10 cellular contexts compared by ENCODE assay signal in the genomic region with DNA sequence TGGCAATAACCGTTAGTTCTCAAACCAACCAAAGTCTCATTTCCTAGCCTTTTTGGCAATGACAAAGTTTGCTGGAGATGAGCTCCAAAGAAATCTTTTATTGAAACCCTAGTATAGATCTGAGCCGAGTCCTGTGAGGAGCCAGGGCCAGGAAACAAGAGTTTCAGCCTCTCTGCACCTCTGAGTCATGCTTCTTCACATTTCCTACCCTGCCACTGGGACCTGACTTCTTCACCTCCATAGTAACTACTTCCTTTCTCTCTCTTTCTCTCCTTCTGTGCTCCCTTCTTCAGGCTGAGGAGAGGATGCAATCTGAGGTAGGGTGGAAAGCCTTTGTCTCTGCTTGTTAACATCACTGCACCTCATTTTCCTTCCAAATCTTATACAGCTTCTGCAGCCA. TPM values are rescaled to one million over a fixed set of nuclear protein-coding genes. Genes with fewer than 3 reads are reported as not detected.
DNase-seq lines count a peak whose midpoint lies in the region; ATAC-seq and TF ChIP-seq lines count a peak whose summit lies in the region.
"Had no signal": no experiment of that assay in that cellular context is flagged by ENCODE, and none has a peak within 500 bp of the region (broad histone marks: within the 10 kb centered on the region; RNA-seq: fewer than 3 reads in every experiment).

No MANE protein-coding gene starts in this region.

- ATAC-seq in HG02623 (IDR thresholded peaks at IDR 0.05; ENCODE audit: unreplicated experiment), result no peak

- peak overlapping the region; percentile 78 to 98 (median 91) for H3K4me2 ChIP-seq in BLaER1 treated with 17β-estradiol and CSF1 and Interleukin-3, amounts not matched to agents 10 nM and 100 nM

- TF ChIP-seq POLR2A in sigmoid colon (IDR thresholded peaks at IDR 0.05), result no peak

- H3K36me3 ChIP-seq in BLaER1 treated with 17β-estradiol and CSF1 and Interleukin-3, amounts not matched to agents 10 nM and 100 nM, result peaks cover 52 to 90% (median 81%) of the 10 kb centered on the region in 11 experiments
- H3K36me3 ChIP-seq in adipocyte (ENCODE audit: control insufficient read depth, insufficient read depth, low read length, severe bottlenecking) (peaks cover 99% of the 10 kb centered on the region), sigmoid colon (peaks cover 23 to 69% (median 43%) of the 10 kb centered on the region in 4 donors)

- intact Hi-C loops in sigmoid colon (cut with DNase I), result no loop called here

- TF ChIP-seq EP300 in sigmoid colon (IDR thresholded peaks at IDR 0.05), result no peak

- 73 to 80% methylated on average over 2 of the region's 2 CpGs for WGBS in sigmoid colon, 2 donors

- peak overlapping the region in 5 of 10 experiments; percentile 28 to 44 (median 39); a peak in 8 of 20 replicates for H3K4me3 ChIP-seq in BLaER1 treated with 17β-estradiol and CSF1 and Interleukin-3, amounts not matched to agents 10 nM and 100 nM
- peak overlapping the region; percentile 0 for H3K4me3 ChIP-seq in adipocyte (ENCODE audit: low read length)
- no peak overlapping the region for H3K4me3 ChIP-seq in sigmoid colon

- peaks cover 60 to 75% (median 69%) of the 10 kb centered on the region in 10 experiments for H3K4me1 ChIP-seq in BLaER1 treated with 17β-estradiol and CSF1 and Interleukin-3, amounts not matched to agents 10 nM and 100 nM
- H3K4me1 ChIP-seq in adipocyte (ENCODE audit: control insufficient read depth, insufficient read depth, low read length), result peaks cover 74% of the 10 kb centered on the region
- H3K4me1 ChIP-seq in sigmoid colon, result peaks cover 0 to 49% (median 47%) of the 10 kb centered on the region in 4 donors

- peak overlapping the region in 10 of 11 experiments; percentile 57 to 99 (median 90); a peak in 19 of 22 replicates for H3K27ac ChIP-seq in BLaER1 treated with 17β-estradiol and CSF1 and Interleukin-3, amounts not matched to agents 10 nM and 100 nM
- H3K27ac ChIP-seq in sigmoid colon, result peak overlapping the region; percentile 59 to 76 (median 65)

- DNase-seq in adipocyte (ENCODE audit: low read depth) (peak; percentile 46), glomerular visceral epithelial cell (ENCODE audit: extremely low spot score) (peak; percentile 28), sigmoid colon (peak; percentile 80), NCI-H187 (lab: John Stamatoyannopoulos, UW) (no peak), NCI-H226 (no peak), H4 (ENCODE audit: low spot score) (no peak)
- DNase-seq: activated T-cell treated with anti-CD3 and anti-CD28 coated beads for 4 hours, Karpas-422 had no signal

- H3K27me3 ChIP-seq in BLaER1 treated with 17β-estradiol and CSF1 and Interleukin-3, amounts not matched to agents 10 nM and 100 nM, result no peaks in the 10 kb centered on the region
- H3K27me3 ChIP-seq in adipocyte (replicated peaks; ENCODE audit: control insufficient read depth, insufficient read depth, low read length) (no peaks in the 10 kb centered on the region), sigmoid colon (no peaks in the 10 kb centered on the region)

- no peaks in the 10 kb centered on the region; a peak in 1 of 22 replicates for H4K20me1 ChIP-seq in BLaER1 treated with 17β-estradiol and CSF1 and Interleukin-3, amounts not matched to agents 10 nM and 100 nM

- TF ChIP-seq CTCF in sigmoid colon (IDR thresholded peaks at IDR 0.05), result no peak

- H3K9ac ChIP-seq in BLaER1 treated with 17β-estradiol and CSF1 and Interleukin-3, amounts not matched to agents 10 nM and 100 nM, result peak overlapping the region in 9 of 11 experiments; percentile 59 to 91 (median 77); a peak in 17 of 22 replicates
- peak overlapping the region; percentile 75 for H3K9ac ChIP-seq in adipocyte (ENCODE audit: low read length)

- H3K9me3 ChIP-seq in BLaER1 treated with 17β-estradiol and CSF1 and Interleukin-3, amounts not matched to agents 10 nM and 100 nM (replicated peaks in 1 of 11), result no peaks in the 10 kb centered on the region; a peak in 1 of 22 replicates
- H3K9me3 ChIP-seq in adipocyte (ENCODE audit: control insufficient read depth, low read length) (no peaks in the 10 kb centered on the region), sigmoid colon (no peaks in the 10 kb centered on the region)

RNA-seq across cellular contexts. Expression of a gene that starts 38.7 kb away (rescaled TPM):
- total RNA-seq in sigmoid colon, result 10 to 100 TPM; 15.5 to 20.2 (median 17.9) TPM
- 10 to 100 TPM in 1 of 3 donors, 1 to 10 TPM in 2; 8.1 to 14.0 (median 8.4) TPM for polyA plus RNA-seq in sigmoid colon
- 18.0 and 24.8 TPM in 2 replicates for total RNA-seq in H4 (2014; rRNA removed; shearing (Covaris generic))

Comparison
In these comparisons a context has a peak if more than half of its experiments do, and no peak if none do; other contexts are left out.
1. DNase-seq: peak in adipocyte (single experiment), glomerular visceral epithelial cell (single experiment) and sigmoid colon (single experiment); none in NCI-H187 (0 of 2), NCI-H226 (single experiment) and H4 (single experiment).